ENCODE assay signal across 8 cellular contexts in the genomic region with DNA sequence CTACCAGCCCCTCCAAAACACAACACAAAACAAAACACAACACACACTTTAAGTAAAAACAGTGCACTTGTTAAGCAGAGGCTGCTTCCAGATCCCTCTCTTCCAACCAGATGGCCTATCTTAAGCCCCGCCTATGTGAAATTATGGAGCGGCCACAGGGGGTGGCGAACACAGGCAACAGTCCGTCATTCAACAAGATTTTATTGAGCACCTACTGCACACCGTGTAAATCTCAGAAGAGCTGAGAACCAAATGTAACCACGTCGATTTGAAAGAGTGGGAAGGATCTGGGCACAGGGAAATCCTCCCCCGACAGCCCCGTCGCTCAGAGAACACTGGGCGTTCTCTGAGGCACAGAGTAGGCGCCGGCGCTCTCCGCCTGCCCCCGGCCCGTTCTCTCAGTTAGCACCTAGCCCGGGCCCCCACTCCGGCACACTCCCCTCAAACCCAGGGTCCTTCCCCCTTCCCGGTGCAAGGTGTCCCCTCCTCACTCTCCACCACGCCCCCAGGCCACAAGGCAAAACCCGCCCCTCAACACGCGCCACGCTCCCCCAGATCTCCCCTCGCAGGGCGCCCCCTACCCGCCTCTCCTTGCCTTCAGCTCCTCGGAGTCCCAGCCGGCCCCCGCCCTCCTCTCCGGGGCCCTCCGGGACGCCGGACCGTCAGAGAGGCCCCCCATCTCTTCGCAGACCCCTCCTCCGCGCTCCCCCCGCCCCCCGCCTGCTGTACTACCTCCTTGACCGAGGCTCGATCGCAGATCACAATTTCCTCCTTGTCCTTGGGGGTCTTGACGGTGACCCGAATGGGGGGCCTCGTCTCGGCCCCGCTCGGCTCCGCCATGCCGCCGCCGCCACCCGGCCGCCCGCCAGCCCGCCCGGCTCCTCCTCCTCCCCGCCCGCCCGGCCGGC. TPM values are rescaled to one million over a fixed set of nuclear protein-coding genes. Genes with fewer than 3 reads are reported as not detected.
A peak's percentile ranks its signal among the peaks of the same experiment; 100 is the strongest.
DNase-seq lines count a peak whose midpoint lies in the region; ATAC-seq and TF ChIP-seq lines count a peak whose summit lies in the region.

No MANE protein-coding gene starts in this region.

- H3K4me1 Mint-ChIP-seq in activated T-helper 17 cell treated with anti-CD3 and anti-CD28 coated beads, Interleukin-2, amount 50 U/mL, for 72 hours = peaks cover 14% of the 10 kb centered on the region
- H3K4me1 Mint-ChIP-seq in neural crest cell = peaks cover 41% of the 10 kb centered on the region

- H3K9me3 ChIP-seq in HUES6 (ENCODE audit: control insufficient read depth, insufficient read depth, low read depth, low read length) = no peaks in the 10 kb centered on the region
- H3K9me3 ChIP-seq in stomach = no peaks in the 10 kb centered on the region

- peaks cover 47% of the 10 kb centered on the region for H3K36me3 Mint-ChIP-seq in activated T-helper 17 cell treated with anti-CD3 and anti-CD28 coated beads, Interleukin-2, amount 50 U/mL, for 72 hours (ENCODE audit: low read depth)
- H3K36me3 Mint-ChIP-seq in neural crest cell (ENCODE audit: low read depth) = peaks cover 2% of the 10 kb centered on the region

- DNase-seq in EH (ENCODE audit: low read depth) (peak; percentile 74), RKO (ENCODE audit: low spot score) (peak; percentile 86), fibroblast of peridontal ligament (ENCODE audit: extremely low read depth) (peak; percentile 70), neural crest cell (ENCODE audit: low read depth, low spot score) (peak; percentile 72), stomach (peak; percentile 40)

- intact Hi-C loops in stomach (cut with DNase I; ENCODE audit: low total_unique reads) = no loop called here

- H3K27me3 ChIP-seq in HUES6 (ENCODE audit: control insufficient read depth, insufficient read depth, low read length) = no peaks in the 10 kb centered on the region
- no peaks in the 10 kb centered on the region for H3K27me3 ChIP-seq in stomach

- TF ChIP-seq EP300 in stomach (IDR thresholded peaks at IDR 0.05) = no peak

- H3K27ac ChIP-seq in HUES6 (ENCODE audit: low read depth, low read length) (no peak overlapping the region), stomach (peak overlapping the region; percentile 91 to 94 (median 93))

- H3K9me3 Mint-ChIP-seq in activated T-helper 17 cell treated with anti-CD3 and anti-CD28 coated beads, Interleukin-2, amount 50 U/mL, for 72 hours = no peaks in the 10 kb centered on the region
- no peaks in the 10 kb centered on the region for H3K9me3 Mint-ChIP-seq in neural crest cell

- ATAC-seq in activated T-helper 17 cell treated with anti-CD3 and anti-CD28 coated beads, Interleukin-2, amount 50 U/mL, for 72 hours (replicated peaks) = peak; percentile 32
- ATAC-seq in HG02884 (IDR thresholded peaks at IDR 0.05; ENCODE audit: unreplicated experiment) = no peak

- peak overlapping the region; percentile 80 for H3K4me3 ChIP-seq in HUES6 (ENCODE audit: low read depth, low read length)
- H3K4me3 ChIP-seq in stomach = peak overlapping the region; percentile 71 to 97 (median 86)

- H3K4me3 Mint-ChIP-seq in activated T-helper 17 cell treated with anti-CD3 and anti-CD28 coated beads, Interleukin-2, amount 50 U/mL, for 72 hours = peak overlapping the region; percentile 98
- peak overlapping the region; percentile 97 for H3K4me3 Mint-ChIP-seq in neural crest cell

- TF ChIP-seq CTCF in neural crest cell (conservative IDR thresholded peaks at IDR 0.05) = peak; percentile 47
- no peak for TF ChIP-seq CTCF in stomach (IDR thresholded peaks at IDR 0.05)

- H3K36me3 ChIP-seq in HUES6 (ENCODE audit: control insufficient read depth, insufficient read depth, low read length) = peaks cover 33% of the 10 kb centered on the region
- H3K36me3 ChIP-seq in stomach = peaks cover 11 to 41% (median 37%) of the 10 kb centered on the region in 4 donors

- H3K4me1 ChIP-seq in HUES6 (ENCODE audit: control insufficient read depth, insufficient read depth, low read length) = no peaks in the 10 kb centered on the region; the same call in 1 of the 2 replicates
- peaks cover 14 to 39% (median 29%) of the 10 kb centered on the region in 4 donors for H3K4me1 ChIP-seq in stomach

- peak overlapping the region; percentile 94 for H3K27ac Mint-ChIP-seq in activated T-helper 17 cell treated with anti-CD3 and anti-CD28 coated beads, Interleukin-2, amount 50 U/mL, for 72 hours
- peak overlapping the region; percentile 96 for H3K27ac Mint-ChIP-seq in neural crest cell (ENCODE audit: unreplicated experiment)

- TF ChIP-seq POLR2A in stomach (IDR thresholded peaks at IDR 0.05) = no peak

- no peaks in the 10 kb centered on the region for H3K27me3 Mint-ChIP-seq in activated T-helper 17 cell treated with anti-CD3 and anti-CD28 coated beads, Interleukin-2, amount 50 U/mL, for 72 hours
- peaks cover 2% of the 10 kb centered on the region for H3K27me3 Mint-ChIP-seq in neural crest cell (ENCODE audit: low read depth)

- peak overlapping the region; percentile 50 for H3K9ac ChIP-seq in HUES6 (ENCODE audit: low read length)

- 0 to 1% (median 1%) methylated on average over 20 to 55 of the region's 63 CpGs for WGBS in stomach, 5 donors

RNA-seq across cellular contexts. Expression of gene UBQLN4, which starts 0.5 kb away (rescaled TPM):
- total RNA-seq in activated T-helper 17 cell treated with anti-CD3 and anti-CD28 coated beads, Interleukin-2, amount 50 U/mL, for 72 hours = 10 to 100 TPM; 31.9 to 36.7 TPM
- total RNA-seq in neural crest cell = 70.4 and 78.0 TPM in 2 replicates
- total RNA-seq in stomach = 10 to 100 TPM in 3 of 5 donors, 1 to 10 TPM in 2; 6.4 to 41.1 (median 14.0) TPM
- polyA plus RNA-seq in stomach = 10 to 100 TPM; 17.3 to 25.5 (median 20.6) TPM

RNA-seq across cellular contexts. Expression of gene LAMTOR2, which starts 1.5 kb away (rescaled TPM):
- 10 to 100 TPM; 39.9 to 55.6 TPM for total RNA-seq in activated T-helper 17 cell treated with anti-CD3 and anti-CD28 coated beads, Interleukin-2, amount 50 U/mL, for 72 hours
- total RNA-seq in neural crest cell (49.4 and 55.6 TPM in 2 replicates), stomach (10 to 100 TPM in 3 of 5 donors, 1 to 10 TPM in 1, not detected in 1; 7.0 to 40.6 (median 21.4) TPM)
- polyA plus RNA-seq in stomach = 100 to 1,000 TPM; 123 to 170 (median 158) TPM

RNA-seq across cellular contexts. Expression of gene RAB25, which starts 7.8 kb away (rescaled TPM):
- total RNA-seq in activated T-helper 17 cell treated with anti-CD3 and anti-CD28 coated beads, Interleukin-2, amount 50 U/mL, for 72 hours = 1 to 10 TPM in 1 of 2 donors, under 1 TPM in 1; 0.43 to 1.2 TPM
- total RNA-seq in neural crest cell (not detected in 2 replicates), stomach (100 to 1,000 TPM in 3 of 5 donors, 10 to 100 TPM in 2; 36.7 to 249 (median 216) TPM)
- 100 to 1,000 TPM; 126 to 267 (median 168) TPM for polyA plus RNA-seq in stomach

RNA-seq across cellular contexts. Expression of gene MEX3A, which starts 29.1 kb away (rescaled TPM):
- total RNA-seq in activated T-helper 17 cell treated with anti-CD3 and anti-CD28 coated beads, Interleukin-2, amount 50 U/mL, for 72 hours = under 1 TPM; 0.15 to 0.21 TPM
- total RNA-seq in neural crest cell = 114 and 120 TPM in 2 replicates
- 10 to 100 TPM in 1 of 5 donors, 1 to 10 TPM in 2, not detected in 2; 1.5 to 11.0 (median 1.6) TPM for total RNA-seq in stomach
- polyA plus RNA-seq in stomach = 1 to 10 TPM in 1 of 3 donors, under 1 TPM in 1, not detected in 1; 0.25 to 1.1 TPM

RNA-seq across cellular contexts. Expression of gene SSR2, which starts 32.4 kb away (rescaled TPM):
- total RNA-seq in activated T-helper 17 cell treated with anti-CD3 and anti-CD28 coated beads, Interleukin-2, amount 50 U/mL, for 72 hours = 100 to 1,000 TPM; 194 to 208 TPM
- 236 and 255 TPM in 2 replicates for total RNA-seq in neural crest cell
- total RNA-seq in stomach = 100 to 1,000 TPM in 4 of 5 donors, 10 to 100 TPM in 1; 67.1 to 354 (median 216) TPM
- polyA plus RNA-seq in stomach = 100 to 1,000 TPM; 223 to 309 (median 242) TPM

Comparison
In these comparisons a context has a peak if more than half of its experiments do, and no peak if none do; other contexts are left out.
1. RNA of gene RAB25, which starts 7.8 kb away (total RNA-seq): 36.7 to 249 TPM in stomach; 0.43 to 1.2 TPM in activated T-helper 17 cell treated with anti-CD3 and anti-CD28 coated beads, Interleukin-2, amount 50 U/mL, for 72 hours and not detected in neural crest cell; every median in the first group is over 10 times any median in the second.
2. Peak in every context shown above with its lines, with median percentiles within 50 percentile points of each other: DNase-seq.